ENCODE assay signal across 8 cellular contexts in the genomic region with DNA sequence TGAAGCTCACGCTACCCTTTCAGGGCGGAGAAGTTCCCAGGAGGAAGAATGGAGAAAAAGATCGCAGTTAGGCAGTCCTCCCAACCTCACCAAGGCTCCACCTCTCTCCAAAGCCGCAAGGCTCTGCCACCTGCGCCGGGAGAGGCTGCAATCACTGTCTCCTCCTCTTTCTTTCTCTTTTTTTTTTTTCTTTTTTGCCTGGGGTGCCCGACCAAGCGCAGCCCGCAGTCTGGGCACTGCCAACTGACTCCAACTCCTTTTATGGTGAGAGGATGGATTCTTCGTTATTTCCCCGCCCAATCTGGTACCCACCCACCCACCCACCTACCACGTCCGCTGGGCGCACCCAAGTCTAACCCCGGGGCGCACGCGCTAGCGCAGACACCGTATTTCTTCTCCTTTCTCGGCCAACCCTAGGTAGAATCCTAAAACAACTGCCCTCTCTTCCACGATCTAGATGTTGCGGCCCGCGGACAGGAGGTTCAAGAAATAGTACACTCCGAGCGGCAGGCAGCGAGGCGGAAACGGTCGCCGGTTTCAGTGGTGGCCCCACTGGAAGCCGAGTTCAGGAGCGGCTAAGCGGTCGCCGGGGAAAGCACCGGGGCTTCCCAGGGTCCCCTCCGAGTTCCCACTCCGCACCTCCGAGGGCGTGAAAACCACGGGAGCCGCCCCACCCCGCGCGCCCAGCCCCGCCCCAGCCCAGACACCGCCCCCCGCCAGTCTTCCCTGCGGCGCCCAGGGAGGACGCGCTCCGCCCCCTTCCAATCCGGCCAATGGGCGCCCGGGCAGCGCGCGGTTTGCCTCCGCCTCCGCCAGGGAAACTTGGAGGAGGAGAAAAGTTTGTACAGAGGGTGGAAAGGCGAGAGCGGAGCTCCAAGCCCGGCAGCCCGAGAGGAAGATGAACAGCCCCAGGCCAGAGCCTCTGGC. TPM values are rescaled to one million over a fixed set of nuclear protein-coding genes. Genes with fewer than 3 reads are reported as not detected.
DNase-seq lines count a peak whose midpoint lies in the region; ATAC-seq and TF ChIP-seq lines count a peak whose summit lies in the region.

Gene PTGER4, plus strand, starts transcription at position 845 of the 927 bp plus-strand sequence. CDS start 1,079 bp downstream, outside the sequence.

- H3K27me3 ChIP-seq in liver (ENCODE audit: control insufficient read depth in 4 of 4, insufficient read depth in 4 of 4, low read length in 3 of 4) = peaks cover 0 to 5% (median 3%) of the 10 kb centered on the region in 4 donors

- DNase-seq in AG09319 (ENCODE audit: extremely low read depth, low read depth) (peak; percentile 58), NCI-H69 (lab: John Stamatoyannopoulos, UW) (peak; percentile 97), dermis blood vessel endothelial cell (peak; percentile 95)
- peak; percentile 84 to 93 for DNase-seq in activated CD4-positive, alpha-beta T cell treated with anti-CD3 and anti-CD28 coated beads, Interleukin-2, amount 50 U/mL, for 24 hours (ENCODE audit: low read depth in 1 of 2, low spot score in 1 of 2)
- peak; percentile 92 for DNase-seq in stimulated activated CD4-positive, alpha-beta T cell treated with anti-CD3 and anti-CD28 coated beads, Interleukin-4, amount 100 ng/mL, for 1 hour

- TF ChIP-seq RAD21 in liver (IDR thresholded peaks at IDR 0.05) = peak; percentile 31 to 50

- peak within 1 kb of the TSS in 1 of 2 donors; percentile 55 for H3K9ac ChIP-seq in liver (ENCODE audit: low read depth in 1 of 2, low read length in 2 of 2)

- TF ChIP-seq CTCF in AG09319 (IDR thresholded peaks at IDR 0.05; ENCODE audit: low read depth, low read length) (no peak), liver (IDR thresholded peaks at IDR 0.05; ENCODE audit: low read depth, low read length, missing input control) (no peak)

- peak within 1 kb of the TSS; percentile 48 to 66 for H3K27ac ChIP-seq in liver (ENCODE audit: low read depth in 1 of 2, low read length in 2 of 2)

- peaks cover 0 to 4% (median under 1%) of the 10 kb centered on the region in 4 donors for H3K9me3 ChIP-seq in liver (ENCODE audit: control insufficient read depth in 4 of 4, low read length in 3 of 4)

- H3K36me3 ChIP-seq in liver (ENCODE audit: control insufficient read depth in 4 of 4, insufficient read depth in 3 of 4, low read depth in 1 of 4, low read length in 3 of 4) = no peaks in the 10 kb centered on the region

- ATAC-seq in GM19035 (IDR thresholded peaks at IDR 0.05; ENCODE audit: unreplicated experiment) (peak; percentile 73), HG03342 (IDR thresholded peaks at IDR 0.05; ENCODE audit: unreplicated experiment) (peak; percentile 72)

- WGBS in liver = 1% methylated on average over 67 of the region's 67 CpGs

- peak within 1 kb of the TSS; percentile 65 to 82 (median 78) for H3K4me3 ChIP-seq in liver (ENCODE audit: low read depth in 1 of 3, low read length in 3 of 3)

- peaks cover 10 to 24% (median 17%) of the 10 kb centered on the region in 4 donors for H3K4me1 ChIP-seq in liver (ENCODE audit: control insufficient read depth in 4 of 4, insufficient read depth in 4 of 4, low read length in 3 of 4)

TF ChIP-seq in liver, 16 proteins besides CTCF, POLR2A, EP300 and RAD21:
- TF ChIP-seq SP1 (IDR thresholded peaks at IDR 0.05) (peak; percentile 16), HNF4G (IDR thresholded peaks at IDR 0.05) (no peak), YY1 (IDR thresholded peaks at IDR 0.05) (peak; percentile 40)

RNA-seq across cellular contexts. Expression of gene PTGER4, which starts in this region (rescaled TPM):
- total RNA-seq in dermis blood vessel endothelial cell (12.3 and 23.5 TPM in 2 replicates), liver (1 to 10 TPM; 3.6 to 6.8 TPM)
- 1 to 10 TPM in 1 of 2 donors, under 1 TPM in 1; 0.60 to 1.9 TPM for polyA plus RNA-seq in liver

Comparison
In these comparisons a context has a peak if more than half of its experiments do, and no peak if none do; other contexts are left out.
1. Peak in every context shown above with its lines: DNase-seq, ATAC-seq, H3K4me3 ChIP-seq and H3K27ac ChIP-seq.